ENCODE assay signal across 8 cellular contexts in genomic region chr9:21317956-21318923, GRCh38. TPM values are rescaled to one million over a fixed set of nuclear protein-coding genes. Genes with fewer than 3 reads are reported as not detected.
DNase-seq lines count a peak whose midpoint lies in the region; ATAC-seq and TF ChIP-seq lines count a peak whose summit lies in the region.

No MANE protein-coding gene starts in this region.

- no peaks in the 10 kb centered on the region for H3K27me3 ChIP-seq in dorsolateral prefrontal cortex
- H3K27me3 ChIP-seq in mesendoderm (ENCODE audit: insufficient read depth, low read length, poor library complexity) = no peaks in the 10 kb centered on the region

- no peak overlapping the region for H4K8ac ChIP-seq in mesendoderm (ENCODE audit: low read depth, low read length)

- H3K4ac ChIP-seq in mesendoderm (ENCODE audit: low read depth, low read length) = no peak overlapping the region

- H3K27ac ChIP-seq in RWPE1 (no peak overlapping the region), dorsolateral prefrontal cortex (no peak overlapping the region), mesendoderm (ENCODE audit: low read depth, low read length) (no peak overlapping the region)

- H3K4me3 ChIP-seq in dorsolateral prefrontal cortex (no peak overlapping the region), mesendoderm (ENCODE audit: low read length) (no peak overlapping the region)

- CTCF ChIA-PET in RWPE1 (lab: Yijun Ruan, JAX) = interaction anchor here (0.5 to 1.4 kb wide), 31 partner anchors 10 to 1922 kb away, joined by 3 to 12 read pairs (median 3); partner anchors contain the start of gene IFNA14

- intact Hi-C loops in dorsolateral prefrontal cortex (cut with DNase I) = loop anchor here (5.0 kb wide), 2 partner anchors 469 to 474 kb away; no protein-coding TSS in a partner anchor

- DNase-seq in DMS153 (lab: John Stamatoyannopoulos, UW) (peak; percentile 64), RWPE1 (ENCODE audit: low spot score) (peak; percentile 39), dorsolateral prefrontal cortex (peak in 5 of 10 donors; percentile 40 to 68 (median 48)), mesendoderm (peak; percentile 41)

- no peak overlapping the region for H2BK5ac ChIP-seq in mesendoderm (ENCODE audit: low read length)

- WGBS in mesendoderm (ENCODE audit: extremely low coverage, insufficient coverage, low lambda C conversion rate) = no CpG with 5 or more reads among the region's 7 CpGs

- H3K79me2 ChIP-seq in mesendoderm (ENCODE audit: control insufficient read depth, insufficient read depth, low read length) = no peaks in the 10 kb centered on the region

- H2BK120ac ChIP-seq in mesendoderm (ENCODE audit: low read depth, low read length) = no peak overlapping the region

- no peak overlapping the region for H3K56ac ChIP-seq in mesendoderm (ENCODE audit: low read length)

- no peaks in the 10 kb centered on the region for H3K79me1 ChIP-seq in mesendoderm (ENCODE audit: low read length)

- POLR2A ChIA-PET in RWPE1 (lab: Yijun Ruan, JAX; ENCODE audit: low non-redundant PET) = interaction anchor here (0.6 kb wide), 1 partner anchor 463 kb away, joined by 4 read pairs; no protein-coding TSS in a partner anchor

- H3K23ac ChIP-seq in mesendoderm (ENCODE audit: low read length) = no peak overlapping the region

- peak; percentile 66 for TF ChIP-seq RAD21 in Ishikawa (IDR thresholded peaks at IDR 0.05; ENCODE audit: low read depth)

- H3K4me2 ChIP-seq in mesendoderm (ENCODE audit: low read length) = no peak overlapping the region

- H2BK15ac ChIP-seq in mesendoderm (replicated peaks; ENCODE audit: low read depth) = no peak overlapping the region

- H3K18ac ChIP-seq in mesendoderm (ENCODE audit: low read length) = no peak overlapping the region

- no peak overlapping the region for H2AK5ac ChIP-seq in mesendoderm (ENCODE audit: low read length)

- H3K36me3 ChIP-seq in mesendoderm (ENCODE audit: control insufficient read depth, insufficient read depth, low read length) = no peaks in the 10 kb centered on the region

- no peak overlapping the region for H3K9ac ChIP-seq in mesendoderm (ENCODE audit: low read length)

- H3K4me1 ChIP-seq in mesendoderm (ENCODE audit: control insufficient read depth, low read depth, low read length) = no peaks in the 10 kb centered on the region

- no peak for TF ChIP-seq EP300 in Ishikawa (IDR thresholded peaks at IDR 0.05; ENCODE audit: borderline replicate concordance)

- no peak overlapping the region for H4K5ac ChIP-seq in mesendoderm (ENCODE audit: low read length)

- ATAC-seq in GM19395 (IDR thresholded peaks at IDR 0.05; ENCODE audit: unreplicated experiment) (peak; percentile 76), HG03469 (IDR thresholded peaks at IDR 0.05; ENCODE audit: unreplicated experiment) (no peak), GM19397 (IDR thresholded peaks at IDR 0.05; ENCODE audit: unreplicated experiment) (no peak)

- TF ChIP-seq CTCF in RWPE1 (conservative IDR thresholded peaks at IDR 0.05; ENCODE audit: low read depth) = peak; percentile 92
- peak; percentile 29 to 90 (median 75) for TF ChIP-seq CTCF in dorsolateral prefrontal cortex (IDR thresholded peaks at IDR 0.05 in 54 of 56, conservative IDR thresholded peaks at IDR 0.05 in 2 of 56; ENCODE audit: low read depth in 1 of 56, partially characterized antibody in 56 of 56)

TF ChIP-seq in Ishikawa, 13 proteins besides CTCF, POLR2A, EP300 and RAD21:
- no peak for TF ChIP-seq ZBTB7A (IDR thresholded peaks at IDR 0.05; ENCODE audit: low read depth)
- TF ChIP-seq NFIC (IDR thresholded peaks at IDR 0.05) = no peak
- TF ChIP-seq REST (IDR thresholded peaks at IDR 0.05; ENCODE audit: low read depth) = no peak
- no peak for TF ChIP-seq FOXM1 (IDR thresholded peaks at IDR 0.05; ENCODE audit: borderline replicate concordance, low read depth)
- TF ChIP-seq, protein P1, sequence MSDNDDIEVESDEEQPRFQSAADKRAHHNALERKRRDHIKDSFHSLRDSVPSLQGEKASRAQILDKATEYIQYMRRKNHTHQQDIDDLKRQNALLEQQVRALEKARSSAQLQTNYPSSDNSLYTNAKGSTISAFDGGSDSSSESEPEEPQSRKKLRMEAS (IDR thresholded peaks at IDR 0.05) = no peak
- no peak for TF ChIP-seq TEAD4 (IDR thresholded peaks at IDR 0.05)
- TF ChIP-seq CEBPB (IDR thresholded peaks at IDR 0.05) = no peak
- no peak for TF ChIP-seq TAF1 (IDR thresholded peaks at IDR 0.05; ENCODE audit: low read depth)
TF ChIP-seq in Ishikawa: peak in this region for 0.

RNA-seq across cellular contexts. Expression of gene IFNA5, which starts 13.1 kb away (rescaled TPM):
- 1 to 10 TPM in 1 of 120 experiments, under 1 TPM in 8, not detected in 111; 0.43 to 1.1 (median 0.52) TPM for total RNA-seq in dorsolateral prefrontal cortex
- not detected for polyA plus RNA-seq in mesendoderm (2013, experiment 1 of 2)
- polyA plus RNA-seq in mesendoderm (2013, experiment 2 of 2) = not detected

RNA-seq across cellular contexts. Expression of gene KLHL9, which starts 17.0 kb away (rescaled TPM):
- total RNA-seq in dorsolateral prefrontal cortex = 10 to 100 TPM; 15.6 to 29.5 (median 24.9) TPM
- polyA plus RNA-seq in mesendoderm (2013, experiment 1 of 2) = 9.2 TPM
- polyA plus RNA-seq in mesendoderm (2013, experiment 2 of 2) = 9.1 TPM

RNA-seq across cellular contexts. Expression of gene IFNA6, which starts 32.4 kb away (rescaled TPM):
- total RNA-seq in dorsolateral prefrontal cortex = 1 to 10 TPM in 5 of 120 experiments, under 1 TPM in 40, not detected in 75; 0.26 to 1.7 (median 0.63) TPM
- polyA plus RNA-seq in mesendoderm (2013, experiment 1 of 2) = not detected
- polyA plus RNA-seq in mesendoderm (2013, experiment 2 of 2) = not detected

RNA-seq across cellular contexts. Expression of gene IFNA13, which starts 49.6 kb away (rescaled TPM):
- total RNA-seq in dorsolateral prefrontal cortex = 1 to 10 TPM in 54 of 120 experiments, under 1 TPM in 34, not detected in 32; 0.41 to 6.2 (median 1.3) TPM
- not detected for polyA plus RNA-seq in mesendoderm (2013, experiment 1 of 2)
- polyA plus RNA-seq in mesendoderm (2013, experiment 2 of 2) = not detected
